In the genomic region with DNA sequence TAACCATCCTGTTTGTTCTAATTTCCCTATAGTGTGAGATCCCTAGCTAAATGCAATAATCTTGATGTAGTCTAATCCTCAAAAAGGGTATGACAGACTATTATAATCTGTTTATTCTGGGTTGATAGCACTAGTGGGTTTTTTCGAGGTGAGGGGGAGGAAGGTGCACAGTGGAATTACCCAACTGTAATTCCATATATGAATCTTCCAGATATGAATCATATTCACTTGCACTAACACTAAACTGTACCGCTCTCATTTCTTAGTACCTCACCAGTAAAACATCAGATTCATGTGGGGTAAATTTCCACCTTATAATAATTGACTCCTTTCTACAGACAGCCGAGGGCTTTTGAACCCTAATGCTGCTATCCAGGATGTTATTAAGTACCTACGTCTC, we compare ENCODE assay signal across 10 cellular contexts. TPM values are rescaled to one million over a fixed set of nuclear protein-coding genes. Genes with fewer than 3 reads are reported as not detected.
DNase-seq lines count a peak whose midpoint lies in the region; ATAC-seq and TF ChIP-seq lines count a peak whose summit lies in the region.
"Had no signal": no experiment of that assay in that cellular context is flagged by ENCODE, and none has a peak within 500 bp of the region (broad histone marks: within the 10 kb centered on the region; RNA-seq: fewer than 3 reads in every experiment).

No MANE protein-coding gene starts in this region.

- intact Hi-C loops in gastrocnemius medialis (cut with DNase I; ENCODE audit: low total_unique reads) = no loop called here

- peaks cover 62% of the 10 kb centered on the region for H3K4me1 Mint-ChIP-seq in activated naive CD8-positive, alpha-beta T cell (ENCODE audit: low read depth)
- H3K4me1 Mint-ChIP-seq in neural progenitor cell = peaks cover 7% of the 10 kb centered on the region

- H3K79me2 ChIP-seq in neural progenitor cell (ENCODE audit: low read depth) = no peaks in the 10 kb centered on the region

- DNase-seq in NCI-H146 treated with DMSO at 0.1 percent for 48 hours (lab: John Stamatoyannopoulos, UW; ENCODE audit: unreplicated experiment) = no peak
- no peak for DNase-seq in neural progenitor cell (ENCODE audit: low spot score)
- DNase-seq in gastrocnemius medialis = no peak
- DNase-seq: COR-L47, NCI-H510A treated with DMSO at 0.1 percent for 48 hours had no signal

- H3K27ac ChIP-seq in neural progenitor cell (no peak overlapping the region), gastrocnemius medialis (no peak overlapping the region)

- in situ Hi-C loops in gastrocnemius medialis (cut with MboI; ENCODE audit: low sequenced_read_pairs in 4 of 4) = no loop called here

- no peaks in the 10 kb centered on the region for H3K36me3 ChIP-seq in neural progenitor cell
- H3K36me3 ChIP-seq in gastrocnemius medialis = no peaks in the 10 kb centered on the region

- H3K36me3 Mint-ChIP-seq in activated naive CD8-positive, alpha-beta T cell = peaks cover 19% of the 10 kb centered on the region
- no peaks in the 10 kb centered on the region for H3K36me3 Mint-ChIP-seq in neural progenitor cell

- ATAC-seq in GM18868 (IDR thresholded peaks at IDR 0.05; ENCODE audit: unreplicated experiment) (peak; percentile 52), GM21367 (IDR thresholded peaks at IDR 0.05; ENCODE audit: unreplicated experiment) (peak; percentile 22), HG03135 (IDR thresholded peaks at IDR 0.05; ENCODE audit: unreplicated experiment) (peak; percentile 29), gastrocnemius medialis (no peak)

- H3K4me3 ChIP-seq in neural progenitor cell (no peak overlapping the region), gastrocnemius medialis (no peak overlapping the region)

- H3K9me3 ChIP-seq in neural progenitor cell (ENCODE audit: low read depth) (no peaks in the 10 kb centered on the region), gastrocnemius medialis (no peaks in the 10 kb centered on the region)

- peak overlapping the region; percentile 74 for H3K27ac Mint-ChIP-seq in activated naive CD8-positive, alpha-beta T cell
- H3K27ac Mint-ChIP-seq in neural progenitor cell = no peak overlapping the region

- H3F3A ChIP-seq in neural progenitor cell (ENCODE audit: low read depth) = no peaks in the 10 kb centered on the region

- TF ChIP-seq CTCF in neural progenitor cell (IDR thresholded peaks at IDR 0.05) = no peak
- no peak for TF ChIP-seq CTCF in gastrocnemius medialis (IDR thresholded peaks at IDR 0.05 in 4 of 5, conservative IDR thresholded peaks at IDR 0.05 in 1 of 5)

- H2AFZ ChIP-seq in neural progenitor cell (replicated peaks) = no peak overlapping the region

- TF ChIP-seq POLR2A in gastrocnemius medialis (IDR thresholded peaks at IDR 0.05) = no peak

- no peaks in the 10 kb centered on the region for H3K27me3 Mint-ChIP-seq in activated naive CD8-positive, alpha-beta T cell
- H3K27me3 Mint-ChIP-seq in neural progenitor cell (ENCODE audit: insufficient read depth, low read depth) = no peaks in the 10 kb centered on the region

- H3K27me3 ChIP-seq in neural progenitor cell (no peaks in the 10 kb centered on the region), gastrocnemius medialis (no peaks in the 10 kb centered on the region)

- no peaks in the 10 kb centered on the region for H3K9me3 Mint-ChIP-seq in activated naive CD8-positive, alpha-beta T cell (ENCODE audit: low read depth)
- H3K9me3 Mint-ChIP-seq in neural progenitor cell = no peaks in the 10 kb centered on the region

- H3K4me3 Mint-ChIP-seq in activated naive CD8-positive, alpha-beta T cell = peak overlapping the region; percentile 27
- no peak overlapping the region for H3K4me3 Mint-ChIP-seq in neural progenitor cell

- no peaks in the 10 kb centered on the region for H4K20me1 ChIP-seq in neural progenitor cell (ENCODE audit: low read depth)

- no peaks in the 10 kb centered on the region for H3K4me1 ChIP-seq in neural progenitor cell
- H3K4me1 ChIP-seq in gastrocnemius medialis = no peaks in the 10 kb centered on the region

- H3K4me2 ChIP-seq in neural progenitor cell = no peak overlapping the region

- no peak overlapping the region for H3K9ac ChIP-seq in neural progenitor cell

RNA-seq across cellular contexts. Expression of a gene that starts 16.5 kb away (rescaled TPM):
- total RNA-seq in neural progenitor cell (ENCODE audit: low replicate concordance) = 2.8 and 7.7 TPM in 2 replicates
- total RNA-seq in gastrocnemius medialis = 1 to 10 TPM; 7.0 to 9.5 (median 9.2) TPM

RNA-seq across cellular contexts. Expression of a gene that starts 57.9 kb away (rescaled TPM):
- total RNA-seq in neural progenitor cell (ENCODE audit: low replicate concordance) (0.74 and 1.1 TPM in 2 replicates), gastrocnemius medialis (1 to 10 TPM; 5.9 to 9.0 (median 7.4) TPM)
- total RNA-seq: M059J had no signal

Comparison
In these comparisons a context has a peak if more than half of its experiments do, and no peak if none do; other contexts are left out.
1. ATAC-seq: peak in GM18868 (single experiment), GM21367 (single experiment) and HG03135 (single experiment); none in gastrocnemius medialis (0 of 2).